26 cellular contexts compared by ENCODE assay signal in the genomic region with DNA sequence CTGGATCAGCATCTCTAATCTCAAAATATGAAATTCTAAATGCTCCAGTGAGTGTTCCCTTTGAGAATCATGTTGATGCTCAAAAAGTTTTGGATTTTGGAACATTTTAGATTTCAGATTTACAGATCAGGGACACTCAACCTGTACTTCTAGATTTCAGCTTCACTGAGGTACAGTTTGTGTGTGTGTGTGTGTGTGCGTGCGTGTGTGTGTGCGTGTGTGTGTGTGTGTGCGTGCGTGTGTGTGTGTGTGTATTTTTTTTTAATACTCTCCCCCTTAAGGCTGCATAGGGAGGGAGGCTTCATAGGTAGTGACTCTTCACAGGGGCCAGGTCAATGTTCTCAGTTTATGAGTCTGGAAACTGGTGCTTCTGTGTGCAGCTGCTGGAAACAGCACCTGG.
"Had no signal": no experiment of that assay in that cellular context is flagged by ENCODE, and none has a peak within 500 bp of the region (broad histone marks: within the 10 kb centered on the region; RNA-seq: fewer than 3 reads in every experiment).

No MANE protein-coding gene starts in this region.

- H3K36me3 ChIP-seq: stomach, suprapubic skin, thoracic aorta, thyroid gland, tibial artery, tibial nerve, transverse colon, upper lobe of left lung, upper lobe of right lung, uterus, vagina had no signal

- DNase-seq: stimulated activated CD4-positive, alpha-beta T cell treated with anti-CD3 and anti-CD28 coated beads, Interleukin-2, amount 100 ng/mL, for 48 hours; stimulated activated CD4-positive, alpha-beta T cell treated with anti-CD3 and anti-CD28 coated beads, Interleukin-4, amount 100 ng/mL, for 1 hour; stimulated activated CD4-positive, alpha-beta T cell treated with anti-CD3 and anti-CD28 coated beads, Interleukin-4, amount 100 ng/mL, for 24 hours; stimulated activated CD4-positive, alpha-beta T cell treated with anti-CD3 and anti-CD28 coated beads, Interleukin-4, amount 100 ng/mL, for 4 hours; stimulated activated CD8-positive, alpha-beta memory T cell treated with anti-CD3 and anti-CD28 coated beads, Interleukin-4, amount 100 ng/mL, for 48 hours; stimulated activated naive B cell treated with anti-CD40 and anti-IgM and Interleukin-4, amounts not matched to agents 10 μg/mL and 1 μg/mL and 100 μg/mL, for 72 hours; stimulated activated naive CD4-positive, alpha-beta T cell; stimulated activated naive CD4-positive, alpha-beta T cell treated with Interleukin-2 at 50 U/mL for 16 hours; stimulated activated naive CD8-positive, alpha-beta T cell treated with anti-CD3 and anti-CD28 coated beads, Interleukin-15, amount 100 ng/mL, for 72 hours; stimulated activated naive CD8-positive, alpha-beta T cell treated with anti-CD3 and anti-CD28 coated beads, Interleukin-15, Interleukin-2, amounts not matched to agents 100 U/mL and 50 U/mL, for 24 hours; stomach; substantia nigra; testis; thyroid gland; tibial artery; transverse colon; trophoblast cell; upper lobe of left lung; upper lobe of right lung; uterus had no signal

- H3K27ac ChIP-seq: suprapubic skin, testis, thyroid gland, upper lobe of left lung, upper lobe of right lung, uterus, vagina had no signal

- H3K27me3 ChIP-seq: stomach, suprapubic skin, testis, thyroid gland, tibial artery, tibial nerve, transverse colon, upper lobe of left lung, upper lobe of right lung, uterus, vagina had no signal

- ATAC-seq: stimulated activated effector memory CD8-positive, alpha-beta T cell treated with anti-CD3 and anti-CD28 coated beads, Interleukin-12 subunit alpha, Interleukin-12 subunit beta, amount 100 ng/mL, for 72 hours; stimulated activated memory B cell treated with anti-CD40 and anti-IgM and Interleukin-4, amounts not matched to agents 10 μg/mL and 1 μg/mL and 100 μg/mL, for 72 hours; stimulated activated naive B cell treated with anti-CD40 and anti-IgM and Interleukin-4, amounts not matched to agents 10 μg/mL and 1 μg/mL and 100 μg/mL, for 72 hours; stimulated activated naive CD8-positive, alpha-beta T cell treated with anti-CD3 and anti-CD28 coated beads, Interleukin-15, amount 100 ng/mL, for 72 hours; stimulated activated naive CD8-positive, alpha-beta T cell treated with anti-CD3 and anti-CD28 coated beads, Interleukin-15, Interleukin-2, amounts not matched to agents 100 U/mL and 50 U/mL, for 24 hours; upper lobe of right lung had no signal

- H3K9me3 ChIP-seq: stomach, suprapubic skin, testis, thoracic aorta, thyroid gland, tibial artery, tibial nerve, transverse colon, upper lobe of left lung, upper lobe of right lung, uterus, vagina had no signal

- H3K4me3 ChIP-seq: stomach, suprapubic skin, testis, thoracic aorta, thyroid gland, tibial artery, tibial nerve, transverse colon, upper lobe of left lung, upper lobe of right lung, uterus, vagina had no signal

- H3K4me1 ChIP-seq: suprapubic skin, testis, thyroid gland, upper lobe of left lung, uterus, vagina had no signal
